Comparison of ENCODE assay signal across 10 cellular contexts in genomic region chr4:169249214-169249973, GRCh38. TPM values are rescaled to one million over a fixed set of nuclear protein-coding genes. Genes with fewer than 3 reads are reported as not detected.
DNase-seq lines count a peak whose midpoint lies in the region; ATAC-seq and TF ChIP-seq lines count a peak whose summit lies in the region.
"Had no signal": no experiment of that assay in that cellular context is flagged by ENCODE, and none has a peak within 500 bp of the region (broad histone marks: within the 10 kb centered on the region; RNA-seq: fewer than 3 reads in every experiment).

No MANE protein-coding gene starts in this region.

- peaks cover 4 to 8% of the 10 kb centered on the region in 2 donors for H3K27me3 Mint-ChIP-seq in natural killer cell (ENCODE audit: low read depth in 2 of 2)
- H3K27me3 Mint-ChIP-seq: brain had no signal

- H3K9me3 Mint-ChIP-seq in natural killer cell = no peaks in the 10 kb centered on the region
- H3K9me3 Mint-ChIP-seq: activated CD8-positive, alpha-beta T cell treated with anti-CD3 and anti-CD28 coated beads for 36 hours had no signal

- H3K4me1 Mint-ChIP-seq in natural killer cell = no peaks in the 10 kb centered on the region

- DNase-seq in dermis blood vessel endothelial cell (peak; percentile 70), renal cortical epithelial cell (ENCODE audit: low read depth) (peak; percentile 91), NCI-H1417 treated with DMSO at 0.1 percent for 48 hours (lab: John Stamatoyannopoulos, UW) (no peak), natural killer cell (no peak), caudate nucleus (lab: John Stamatoyannopoulos, UW) (no peak), D341Med (ENCODE audit: low spot score) (no peak)
- DNase-seq: activated CD8-positive, alpha-beta T cell treated with anti-CD3 and anti-CD28 coated beads for 36 hours had no signal

- no peak overlapping the region for H3K4me3 Mint-ChIP-seq in natural killer cell
- H3K4me3 Mint-ChIP-seq: activated CD8-positive, alpha-beta T cell treated with anti-CD3 and anti-CD28 coated beads for 36 hours had no signal

- TF ChIP-seq CTCF in natural killer cell (IDR thresholded peaks at IDR 0.05) = no peak

- intact Hi-C loops in natural killer cell (cut with micrococcal nuclease) = no loop called here

- ATAC-seq in GM19452 (IDR thresholded peaks at IDR 0.05; ENCODE audit: unreplicated experiment) (peak; percentile 52), HG03558 (IDR thresholded peaks at IDR 0.05; ENCODE audit: extremely low read depth, unreplicated experiment) (peak; percentile 44), natural killer cell (no peak)
- ATAC-seq: activated CD8-positive, alpha-beta T cell treated with anti-CD3 and anti-CD28 coated beads for 36 hours had no signal

- no peak overlapping the region for H3K27ac Mint-ChIP-seq in natural killer cell
- H3K27ac Mint-ChIP-seq: activated CD8-positive, alpha-beta T cell treated with anti-CD3 and anti-CD28 coated beads for 36 hours had no signal

- H3K36me3 Mint-ChIP-seq in natural killer cell = no peaks in the 10 kb centered on the region

- no peak overlapping the region for H3K27ac ChIP-seq in caudate nucleus (ENCODE audit: low read depth, low read length)

RNA-seq across cellular contexts. Expression of gene SH3RF1, which starts 21.4 kb away (rescaled TPM):
- total RNA-seq in dermis blood vessel endothelial cell (10.8 and 11.2 TPM in 2 replicates), renal cortical epithelial cell (10.2 and 12.7 TPM in 2 replicates), natural killer cell (1 to 10 TPM in 2 of 3 donors, under 1 TPM in 1; 0.54 to 2.4 (median 1.6) TPM)

Comparison
In these comparisons a context has a peak if more than half of its experiments do, and no peak if none do; other contexts are left out.
1. ATAC-seq: peak in GM19452 (single experiment) and HG03558 (single experiment); none in natural killer cell (0 of 3).
2. DNase-seq: peak in dermis blood vessel endothelial cell (single experiment) and renal cortical epithelial cell (single experiment); none in NCI-H1417 treated with DMSO at 0.1 percent for 48 hours (single experiment), natural killer cell (single experiment), caudate nucleus (0 of 61) and D341Med (single experiment).